Comparison of ENCODE assay signal across 10 cellular contexts in genomic region chr21:44006017-44006624, GRCh38. TPM values are rescaled to one million over a fixed set of nuclear protein-coding genes. Genes with fewer than 3 reads are reported as not detected.
DNase-seq lines count a peak whose midpoint lies in the region; ATAC-seq and TF ChIP-seq lines count a peak whose summit lies in the region.
"Had no signal": no experiment of that assay in that cellular context is flagged by ENCODE, and none has a peak within 500 bp of the region (broad histone marks: within the 10 kb centered on the region; RNA-seq: fewer than 3 reads in every experiment).

No MANE protein-coding gene starts in this region.

- intact Hi-C loops in mucosa of descending colon (cut with DNase I, micrococcal nuclease), result no loop called here
- intact Hi-C loops in uterus (cut with DNase I; ENCODE audit: low total_unique reads), result no loop called here
- intact Hi-C loops in CD8-positive, alpha-beta T cell (cut with DNase I, micrococcal nuclease), result no loop called here

- CTCF ChIA-PET in CD8-positive, alpha-beta T cell (lab: Charles Lee), result no interaction called here

- H3K4me1 Mint-ChIP-seq in CD8-positive, alpha-beta T cell (ENCODE audit: low read depth), result peaks cover 3% of the 10 kb centered on the region

- H3K4me3 ChIP-seq in epithelial cell of proximal tubule (ENCODE audit: low read depth, low read length) (no peak overlapping the region), mucosa of descending colon (no peak overlapping the region), uterus (no peak overlapping the region)
- no peak overlapping the region for H3K4me3 ChIP-seq in CD8-positive, alpha-beta T cell (ENCODE audit: low read depth, low read length)

- H3K27ac Mint-ChIP-seq in CD8-positive, alpha-beta T cell, result no peak overlapping the region
- H3K27ac Mint-ChIP-seq: activated naive CD8-positive, alpha-beta T cell treated with anti-CD3 and anti-CD28 coated beads, Interleukin-2, amount 50 U/mL, for 24 hours had no signal

- POLR2A ChIA-PET in CD8-positive, alpha-beta T cell (lab: Charles Lee), result no interaction called here

- ATAC-seq in mucosa of descending colon (peak; percentile 72), HG03045 (IDR thresholded peaks at IDR 0.05; ENCODE audit: unreplicated experiment) (no peak)
- no peak for ATAC-seq in CD8-positive, alpha-beta T cell
- ATAC-seq: activated naive CD8-positive, alpha-beta T cell treated with anti-CD3 and anti-CD28 coated beads, Interleukin-2, amount 50 U/mL, for 24 hours had no signal

- TF ChIP-seq CTCF in epithelial cell of proximal tubule (conservative IDR thresholded peaks at IDR 0.05; ENCODE audit: low read depth, low read length) (no peak), mucosa of descending colon (IDR thresholded peaks at IDR 0.05) (no peak), uterus (IDR thresholded peaks at IDR 0.05) (no peak)
- no peak for TF ChIP-seq CTCF in CD8-positive, alpha-beta T cell (IDR thresholded peaks at IDR 0.05)

- peak overlapping the region; percentile 80 to 85 for H3K27ac ChIP-seq in uterus
- no peak overlapping the region for H3K27ac ChIP-seq in CD8-positive, alpha-beta T cell (ENCODE audit: low read depth, low read length)

- H3K4me1 ChIP-seq in mucosa of descending colon (ENCODE audit: low read depth) (peaks cover 4% of the 10 kb centered on the region), uterus (no peaks in the 10 kb centered on the region)
- peaks cover 3% of the 10 kb centered on the region for H3K4me1 ChIP-seq in CD8-positive, alpha-beta T cell (ENCODE audit: insufficient read depth, low read length)

- H3K9me3 Mint-ChIP-seq in CD8-positive, alpha-beta T cell, result no peaks in the 10 kb centered on the region
- H3K9me3 Mint-ChIP-seq: activated naive CD8-positive, alpha-beta T cell treated with anti-CD3 and anti-CD28 coated beads, Interleukin-2, amount 50 U/mL, for 24 hours had no signal

- H3K27me3 ChIP-seq in uterus, result no peaks in the 10 kb centered on the region
- H3K27me3 ChIP-seq in CD8-positive, alpha-beta T cell (ENCODE audit: insufficient read depth, low read length), result no peaks in the 10 kb centered on the region

- no peak overlapping the region for H3K4me3 Mint-ChIP-seq in CD8-positive, alpha-beta T cell
- H3K4me3 Mint-ChIP-seq: activated naive CD8-positive, alpha-beta T cell treated with anti-CD3 and anti-CD28 coated beads, Interleukin-2, amount 50 U/mL, for 24 hours had no signal

- H3K9me3 ChIP-seq in mucosa of descending colon (no peaks in the 10 kb centered on the region), uterus (no peaks in the 10 kb centered on the region)
- H3K9me3 ChIP-seq in CD8-positive, alpha-beta T cell (ENCODE audit: low read length), result no peaks in the 10 kb centered on the region

- TF ChIP-seq POLR2A in uterus (IDR thresholded peaks at IDR 0.05), result no peak

- H3K27me3 Mint-ChIP-seq in CD8-positive, alpha-beta T cell (ENCODE audit: low read depth), result no peaks in the 10 kb centered on the region
- H3K27me3 Mint-ChIP-seq: activated naive CD8-positive, alpha-beta T cell treated with anti-CD3 and anti-CD28 coated beads, Interleukin-2, amount 50 U/mL, for 24 hours had no signal

- peak; percentile 30 for DNase-seq in OCI-M1 (lab: John Stamatoyannopoulos, UW)
- DNase-seq in epithelial cell of proximal tubule (ENCODE audit: low read depth), result peak; percentile 43
- DNase-seq in mucosa of descending colon, result no peak
- peak; percentile 67 to 69 for DNase-seq in uterus
- no peak for DNase-seq in CD8-positive, alpha-beta T cell
- DNase-seq in activated gamma-delta T cell treated with Interleukin-2 at 50 U/mL for 16 hours, result no peak
- DNase-seq in activated effector memory CD4-positive, alpha-beta T cell treated with Interleukin-2 at 50 U/mL for 16 hours, result no peak
- DNase-seq: activated naive CD8-positive, alpha-beta T cell treated with anti-CD3 and anti-CD28 coated beads, Interleukin-2, amount 50 U/mL, for 24 hours; NCI-H1105 had no signal

- H3K36me3 Mint-ChIP-seq in CD8-positive, alpha-beta T cell, result peaks cover 4% of the 10 kb centered on the region

- H3K36me3 ChIP-seq in mucosa of descending colon (ENCODE audit: low read depth), result no peaks in the 10 kb centered on the region
- H3K36me3 ChIP-seq in uterus, result no peaks in the 10 kb centered on the region
- no peaks in the 10 kb centered on the region for H3K36me3 ChIP-seq in CD8-positive, alpha-beta T cell (ENCODE audit: insufficient read depth, low read length)

RNA-seq across cellular contexts. Expression of gene TRAPPC10, which starts 6.0 kb away (rescaled TPM):
- total RNA-seq in epithelial cell of proximal tubule (20.0 and 21.8 TPM in 2 replicates), mucosa of descending colon (10 to 100 TPM; 57.7 to 86.8 (median 61.9) TPM), uterus (10 to 100 TPM in 3 of 4 donors, 1 to 10 TPM in 1; 3.8 to 45.2 (median 22.9) TPM)
- 100 to 1,000 TPM; 128 to 130 TPM for total RNA-seq in CD8-positive, alpha-beta T cell

Comparison
In these comparisons a context has a peak if more than half of its experiments do, and no peak if none do; other contexts are left out.
1. DNase-seq: peak in OCI-M1 (single experiment), epithelial cell of proximal tubule (single experiment) and uterus (2 of 2); none in mucosa of descending colon (0 of 3), CD8-positive, alpha-beta T cell (0 of 7), activated gamma-delta T cell treated with Interleukin-2 at 50 U/mL for 16 hours (single experiment) and activated effector memory CD4-positive, alpha-beta T cell treated with Interleukin-2 at 50 U/mL for 16 hours (single experiment).